17 cellular contexts compared by ENCODE assay signal in genomic region chr10:73054286-73054685, GRCh38.
DNase-seq lines count a peak whose midpoint lies in the region; ATAC-seq lines count a peak whose summit lies in the region.
"Had no signal": no experiment of that assay in that cellular context is flagged by ENCODE, and none has a peak within 500 bp of the region (broad histone marks: within the 10 kb centered on the region; RNA-seq: fewer than 3 reads in every experiment).

No MANE protein-coding gene starts in this region.

- H3K27ac Mint-ChIP-seq in effector memory CD8-positive, alpha-beta T cell = no peak overlapping the region

- intact Hi-C loops in head of caudate nucleus (cut with DNase I) = no loop called here

- H3K4me3 Mint-ChIP-seq in effector memory CD8-positive, alpha-beta T cell = no peak overlapping the region
- H3K4me3 Mint-ChIP-seq: stimulated activated naive CD8-positive, alpha-beta T cell treated with anti-CD3 and anti-CD28 coated beads, Interleukin-15, Interleukin-2, amounts not matched to agents 100 ng/mL and 50 ng/mL, for 24 hours had no signal

- H3K9me3 Mint-ChIP-seq in effector memory CD8-positive, alpha-beta T cell = no peaks in the 10 kb centered on the region
- H3K9me3 Mint-ChIP-seq: stimulated activated naive CD8-positive, alpha-beta T cell treated with anti-CD3 and anti-CD28 coated beads, Interleukin-15, Interleukin-2, amounts not matched to agents 100 ng/mL and 50 ng/mL, for 24 hours had no signal

- no peaks in the 10 kb centered on the region for H3K27me3 Mint-ChIP-seq in effector memory CD8-positive, alpha-beta T cell
- H3K27me3 Mint-ChIP-seq: stimulated activated naive CD8-positive, alpha-beta T cell treated with anti-CD3 and anti-CD28 coated beads, Interleukin-15, Interleukin-2, amounts not matched to agents 100 ng/mL and 50 ng/mL, for 24 hours had no signal

- peaks cover 0 to 3% of the 10 kb centered on the region in 2 donors for H3K4me1 Mint-ChIP-seq in effector memory CD8-positive, alpha-beta T cell (ENCODE audit: low read depth in 2 of 2)

- DNase-seq in DMS 273 treated with DMSO at 0.1 percent for 48 hours (lab: John Stamatoyannopoulos, UW) = no peak
- DNase-seq in NCI-H1694 treated with DMSO at 0.1 percent for 48 hours (lab: John Stamatoyannopoulos, UW) = no peak
- DNase-seq in head of caudate nucleus = no peak
- no peak for DNase-seq in effector memory CD8-positive, alpha-beta T cell
- DNase-seq: activated CD4-positive, CD25-positive, alpha-beta regulatory T cell; anterior cingulate cortex; dermis blood vessel endothelial cell; DMS79 treated with DMSO at 0.1 percent for 48 hours; IMR-90; mucosa of descending colon; NCI-H2029 had no signal

- ATAC-seq in GM18502 (IDR thresholded peaks at IDR 0.05; ENCODE audit: poor library complexity, unreplicated experiment) (peak; percentile 58), GM19351 (IDR thresholded peaks at IDR 0.05; ENCODE audit: unreplicated experiment) (peak; percentile 55), HG02763 (IDR thresholded peaks at IDR 0.05; ENCODE audit: unreplicated experiment) (peak; percentile 70), HG03460 (IDR thresholded peaks at IDR 0.05; ENCODE audit: unreplicated experiment) (peak; percentile 88)
- no peak for ATAC-seq in effector memory CD8-positive, alpha-beta T cell (replicated peaks)
- ATAC-seq: HCT116, mucosa of descending colon had no signal

- peaks cover 35% of the 10 kb centered on the region for H3K36me3 Mint-ChIP-seq in effector memory CD8-positive, alpha-beta T cell (ENCODE audit: insufficient read depth)
